Comparison of ENCODE assay signal across 8 cellular contexts in genomic region chr16:68311316-68311620, GRCh38. TPM values are rescaled to one million over a fixed set of nuclear protein-coding genes. Genes with fewer than 3 reads are reported as not detected.
DNase-seq lines count a peak whose midpoint lies in the region; ATAC-seq, FAIRE-seq and TF ChIP-seq lines count a peak whose summit lies in the region.

No MANE protein-coding gene starts in this region.

- no peaks in the 10 kb centered on the region for H3K9me3 Mint-ChIP-seq in brain

- H3K36me3 ChIP-seq in mucosa of descending colon (ENCODE audit: low read depth), result peaks cover 4% of the 10 kb centered on the region

- H3K27me3 Mint-ChIP-seq in brain, result peaks cover 12% of the 10 kb centered on the region

- no peaks in the 10 kb centered on the region for H3K9me3 ChIP-seq in mucosa of descending colon

- TF ChIP-seq POLR2A in GM12891 (IDR thresholded peaks at IDR 0.05; ENCODE audit: low read depth, low read length) (no peak), NB4 (IDR thresholded peaks at IDR 0.05; ENCODE audit: extremely low read depth, insufficient read length) (no peak)

- H3K4me3 ChIP-seq in NB4 (ENCODE audit: low read depth, low read length) (peak overlapping the region; percentile 97), mucosa of descending colon (peak overlapping the region; percentile 78)

- H3K27ac Mint-ChIP-seq in brain, result peak overlapping the region; percentile 98 to 99 (median 98)

- TF ChIP-seq CTCF in NB4 (IDR thresholded peaks at IDR 0.05; ENCODE audit: low read depth, low read length) (no peak), brain (conservative IDR thresholded peaks at IDR 0.05) (no peak), mucosa of descending colon (IDR thresholded peaks at IDR 0.05) (no peak)

- FAIRE-seq in GM12891 (lab: Jason Lieb, UNC), result no peak

- intact Hi-C loops in mucosa of descending colon (cut with DNase I, micrococcal nuclease), result no loop called here

- H3K4me1 ChIP-seq in mucosa of descending colon (ENCODE audit: low read depth), result peaks cover 19% of the 10 kb centered on the region

- DNase-seq in GM12891 (ENCODE audit: insufficient read length, low spot score), result no peak
- DNase-seq in NB4 (ENCODE audit: low read depth), result peak; percentile 82
- no peak for DNase-seq in mucosa of descending colon
- DNase-seq in ecto neural progenitor cell (ENCODE audit: low spot score), result no peak
- no peak for DNase-seq in NCI-H2029 (lab: John Stamatoyannopoulos, UW)
- no peak for DNase-seq in superior temporal gyrus (ENCODE audit: extremely low spot score)

- H3K4me1 Mint-ChIP-seq in brain, result peaks cover 52% of the 10 kb centered on the region

- H3K36me3 Mint-ChIP-seq in brain, result peaks cover 44% of the 10 kb centered on the region

- peak overlapping the region; percentile 98 to 100 (median 99) for H3K4me3 Mint-ChIP-seq in brain

- ATAC-seq in mucosa of descending colon (no peak), GM21723 (IDR thresholded peaks at IDR 0.05; ENCODE audit: unreplicated experiment) (no peak)

TF ChIP-seq in GM12891, 5 proteins besides CTCF, POLR2A, EP300 and RAD21:
- peak; percentile 26; the same call in 1 of the 2 replicates for TF ChIP-seq TAF1 (IDR thresholded peaks at IDR 0.05; ENCODE audit: low read depth, low read length)
- no peak for TF ChIP-seq PAX5 (IDR thresholded peaks at IDR 0.05; ENCODE audit: insufficient read depth, low read length, severe bottlenecking)

RNA-seq across cellular contexts. Expression of gene PRMT7, which starts 0.4 kb away (rescaled TPM):
- polyA plus RNA-seq in GM12891 (2012; ENCODE audit: low read depth, missing spikeins), result 49.7 TPM
- 53.6 TPM for polyA plus RNA-seq in brain (ENCODE audit: insufficient read depth, low read depth, low replicate concordance)
- 10 to 100 TPM; 31.0 to 42.2 (median 41.0) TPM for total RNA-seq in mucosa of descending colon

RNA-seq across cellular contexts. Expression of gene SLC7A6OS, which starts 0.5 kb away (rescaled TPM):
- 14.2 TPM for polyA plus RNA-seq in GM12891 (2012; ENCODE audit: low read depth, missing spikeins)
- 12.9 TPM for polyA plus RNA-seq in brain (ENCODE audit: insufficient read depth, low read depth, low replicate concordance)
- total RNA-seq in mucosa of descending colon, result 10 to 100 TPM; 16.2 to 22.0 (median 18.4) TPM

RNA-seq across cellular contexts. Expression of gene SLC7A6, which starts 46.9 kb away (rescaled TPM):
- 27.0 TPM for polyA plus RNA-seq in GM12891 (2012; ENCODE audit: low read depth, missing spikeins)
- polyA plus RNA-seq in brain (ENCODE audit: insufficient read depth, low read depth, low replicate concordance), result 4.8 TPM
- 10 to 100 TPM; 35.0 to 41.4 (median 37.2) TPM for total RNA-seq in mucosa of descending colon
